In the genomic region with DNA sequence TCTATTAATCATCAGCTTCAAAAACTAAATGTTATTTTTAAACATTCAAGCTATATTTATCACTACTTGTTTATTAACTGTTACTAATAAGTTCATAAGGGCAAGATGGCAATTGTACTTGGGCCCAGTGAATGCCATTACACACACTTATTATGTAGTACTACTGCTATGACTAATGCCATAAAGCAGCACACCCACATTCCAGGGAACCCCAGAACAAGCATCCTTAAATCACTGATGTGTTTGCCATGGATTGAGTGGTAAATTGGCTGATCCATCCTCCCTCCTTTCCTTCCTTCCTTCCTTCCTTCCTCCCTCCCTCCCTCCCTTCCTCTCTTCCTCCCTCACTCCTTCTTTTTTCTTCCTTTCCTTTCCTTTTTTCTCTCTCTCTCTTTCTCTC, we compare ENCODE assay signal across 20 cellular contexts. TPM values are rescaled to one million over a fixed set of nuclear protein-coding genes. Genes with fewer than 3 reads are reported as not detected.
DNase-seq lines count a peak whose midpoint lies in the region; ATAC-seq and TF ChIP-seq lines count a peak whose summit lies in the region.
"Had no signal": no experiment of that assay in that cellular context is flagged by ENCODE, and none has a peak within 500 bp of the region (broad histone marks: within the 10 kb centered on the region; RNA-seq: fewer than 3 reads in every experiment).

No MANE protein-coding gene starts in this region.

- no peaks in the 10 kb centered on the region for H3K36me3 ChIP-seq in A673 (ENCODE audit: insufficient read depth, low read length, poor library complexity, severe bottlenecking)
- H3K36me3 ChIP-seq: spleen, WERI-Rb-1 had no signal

- H3K27me3 ChIP-seq in A673 (replicated peaks; ENCODE audit: insufficient read depth, low read depth, low read length, poor library complexity): no peaks in the 10 kb centered on the region
- H3K27me3 ChIP-seq: spleen had no signal

- CTCF ChIA-PET in A673 (lab: Charles Lee): no interaction called here

- no peak for ATAC-seq in HG02588 (IDR thresholded peaks at IDR 0.05; ENCODE audit: unreplicated experiment)
- ATAC-seq in GM18873 (IDR thresholded peaks at IDR 0.05; ENCODE audit: low FRiP score, unreplicated experiment): no peak
- ATAC-seq: A549; CD8-positive, alpha-beta T cell; GM12878 had no signal

- no TSS peak for BruUV-seq in A673 (replicated peaks; lab: Mats Ljungman, UMichigan)

- peak; percentile 41 for DNase-seq in A673 (ENCODE audit: low spot score)
- peak; percentile 24 for DNase-seq in HS-27A (ENCODE audit: low read depth)
- peak; percentile 32 for DNase-seq in amniotic epithelial cell (ENCODE audit: low read depth)
- peak; percentile 49 for DNase-seq in fibroblast of the aortic adventitia (ENCODE audit: low read depth)
- DNase-seq in H4 (ENCODE audit: low spot score): no peak
- no peak for DNase-seq in NAMALWA (ENCODE audit: low spot score)
- DNase-seq: activated effector memory CD4-positive, alpha-beta T cell treated with Interleukin-2 at 50 U/mL for 16 hours; CD8-positive, alpha-beta T cell; cortex of kidney; Karpas-422; NCI-H1694 treated with DMSO at 0.1 percent for 48 hours; NCI-H524; spleen; stimulated activated naive CD4-positive, alpha-beta T cell; trophoblast cell; WERI-Rb-1 had no signal

- H3K4me3 ChIP-seq in A673 (ENCODE audit: low read depth, low read length, poor library complexity, severe bottlenecking): no peak overlapping the region
- no peak overlapping the region for H3K4me3 ChIP-seq in fibroblast of the aortic adventitia (ENCODE audit: low read depth, low read length)
- H3K4me3 ChIP-seq: A549, GM12878, spleen had no signal

- peaks cover 5% of the 10 kb centered on the region for H3K4me1 ChIP-seq in A673 (ENCODE audit: insufficient read depth, low read length, poor library complexity, severe bottlenecking)
- H3K4me1 ChIP-seq: A549, spleen had no signal

- TF ChIP-seq CTCF in A673 (conservative IDR thresholded peaks at IDR 0.05; ENCODE audit: low read depth, low read length): no peak
- TF ChIP-seq CTCF in fibroblast of the aortic adventitia (IDR thresholded peaks at IDR 0.05; ENCODE audit: insufficient read depth, low read length): no peak

- H3K9me3 ChIP-seq in A673 (ENCODE audit: low read depth, low read length, poor library complexity, severe bottlenecking): no peaks in the 10 kb centered on the region
- H3K9me3 ChIP-seq: A549, spleen had no signal

- intact Hi-C loops in A673 (cut with micrococcal nuclease; ENCODE audit: unreplicated experiment): no loop called here

- H3K27ac ChIP-seq in A673 (ENCODE audit: low read depth, low read length, poor library complexity, severe bottlenecking): no peak overlapping the region
- H3K27ac ChIP-seq: A549, spleen, WERI-Rb-1 had no signal

- POLR2A ChIA-PET in A673 (lab: Charles Lee; ENCODE audit: low non-redundant PET): no interaction called here

RNA-seq across cellular contexts. Expression of a gene that starts 37.4 kb away (rescaled TPM):
- total RNA-seq in A673 (2021): 62.8 and 64.0 TPM in 2 replicates
- total RNA-seq in fibroblast of the aortic adventitia (ENCODE audit: low replicate concordance): 32.5 and 155 TPM in 2 replicates
- 36.6 and 44.1 TPM in 2 replicates for total RNA-seq in H4 (2014; rRNA removed; shearing (Covaris generic))

Comparison
In these comparisons a context has a peak if more than half of its experiments do, and no peak if none do; other contexts are left out.
1. DNase-seq: peak in A673 (single experiment), HS-27A (single experiment), amniotic epithelial cell (single experiment) and fibroblast of the aortic adventitia (single experiment); none in H4 (single experiment) and NAMALWA (single experiment).